In genomic region chr2:99816908-99817307, GRCh38 we compare ENCODE assay signal across 28 cellular contexts.
"Had no signal": no experiment of that assay in that cellular context is flagged by ENCODE, and none has a peak within 500 bp of the region (broad histone marks: within the 10 kb centered on the region; RNA-seq: fewer than 3 reads in every experiment).

No MANE protein-coding gene starts in this region.

- H3K4me1 Mint-ChIP-seq: naive thymus-derived CD4-positive, alpha-beta T cell; stimulated activated effector memory CD8-positive, alpha-beta T cell treated with anti-CD3 and anti-CD28 coated beads, Interleukin-12 subunit alpha, Interleukin-12 subunit beta, amount 100 ng/mL, for 72 hours had no signal

- H3K36me3 Mint-ChIP-seq: stimulated activated effector memory CD8-positive, alpha-beta T cell treated with anti-CD3 and anti-CD28 coated beads, Interleukin-12 subunit alpha, Interleukin-12 subunit beta, amount 100 ng/mL, for 72 hours; type B pancreatic cell had no signal

- DNase-seq: effector CD8-positive, alpha-beta T cell; foreskin keratinocyte; heart left ventricle; kidney; mucosa of descending colon; naive thymus-derived CD4-positive, alpha-beta T cell; nucleus accumbens; ovary; posterior cingulate gyrus; psoas muscle; right cardiac atrium; sigmoid colon; stimulated activated CD4-positive, alpha-beta T cell treated with anti-CD3 and anti-CD28 coated beads, Interleukin-2, amount 100 ng/mL, for 24 hours; stimulated activated CD4-positive, alpha-beta T cell treated with anti-CD3 and anti-CD28 coated beads, Interleukin-4, amount 100 ng/mL, for 24 hours; stimulated activated naive CD4-positive, alpha-beta T cell treated with Interleukin-2 at 50 U/mL for 16 hours; stomach; testis; tibial artery had no signal

- ATAC-seq: foreskin keratinocyte; gastroesophageal sphincter; heart left ventricle; left lobe of liver; mucosa of descending colon; naive thymus-derived CD4-positive, alpha-beta T cell; psoas muscle; right cardiac atrium had no signal

- H3K4me3 ChIP-seq: esophagus muscularis mucosa, gastroesophageal sphincter, heart left ventricle, hepatocyte, lung, mucosa of descending colon, ovary, psoas muscle, sigmoid colon, stomach, testis, tibial artery had no signal

- H3K27ac Mint-ChIP-seq: naive thymus-derived CD4-positive, alpha-beta T cell; stimulated activated effector memory CD8-positive, alpha-beta T cell treated with anti-CD3 and anti-CD28 coated beads, Interleukin-12 subunit alpha, Interleukin-12 subunit beta, amount 100 ng/mL, for 72 hours; type B pancreatic cell had no signal

- H3K9me3 Mint-ChIP-seq: memory B cell; stimulated activated effector memory CD8-positive, alpha-beta T cell treated with anti-CD3 and anti-CD28 coated beads, Interleukin-12 subunit alpha, Interleukin-12 subunit beta, amount 100 ng/mL, for 72 hours had no signal

- FAIRE-seq: endothelial cell of umbilical vein, kidney had no signal

- H3K27me3 Mint-ChIP-seq: memory B cell had no signal

- H3K4me3 Mint-ChIP-seq: memory B cell; naive thymus-derived CD4-positive, alpha-beta T cell; nephron; stimulated activated effector memory CD8-positive, alpha-beta T cell treated with anti-CD3 and anti-CD28 coated beads, Interleukin-12 subunit alpha, Interleukin-12 subunit beta, amount 100 ng/mL, for 72 hours; type B pancreatic cell had no signal
